Comparison of ENCODE assay signal across 17 cellular contexts in genomic region chr16:82852388-82852998, GRCh38.
A peak's percentile ranks its signal among the peaks of the same experiment; 100 is the strongest.
DNase-seq lines count a peak whose midpoint lies in the region; ATAC-seq and TF ChIP-seq lines count a peak whose summit lies in the region.
"Had no signal": no experiment of that assay in that cellular context is flagged by ENCODE, and none has a peak within 500 bp of the region (broad histone marks: within the 10 kb centered on the region; RNA-seq: fewer than 3 reads in every experiment).

No MANE protein-coding gene starts in this region.

- no peak overlapping the region for H3K4me3 ChIP-seq in heart left ventricle

- peaks cover 0 to 21% (median 7%) of the 10 kb centered on the region in 12 donors for H3K4me1 ChIP-seq in heart left ventricle

- H3K27me3 ChIP-seq in heart left ventricle = no peaks in the 10 kb centered on the region

- no peak for TF ChIP-seq POLR2A in heart left ventricle (IDR thresholded peaks at IDR 0.05)
- no peak for TF ChIP-seq POLR2A in GM18505 (IDR thresholded peaks at IDR 0.05; ENCODE audit: borderline replicate concordance, extremely low read depth, insufficient read depth, insufficient read length)

- no peaks in the 10 kb centered on the region for H3K36me3 Mint-ChIP-seq in activated T-cell treated with anti-CD3 and anti-CD28 coated beads, Interleukin-2, amount 50 U/mL, for 4 hours (ENCODE audit: insufficient read depth)
- H3K36me3 Mint-ChIP-seq: CD14-positive monocyte; CD8-positive, alpha-beta T cell had no signal

- WGBS in heart left ventricle, 4 donors = 24 to 49% (median 35%) methylated on average over 2 of the region's 2 CpGs

- TF ChIP-seq CTCF in heart left ventricle (IDR thresholded peaks at IDR 0.05) = no peak

- H3K27ac ChIP-seq in heart left ventricle = no peak overlapping the region

- H3K4me1 Mint-ChIP-seq in activated T-cell treated with anti-CD3 and anti-CD28 coated beads, Interleukin-2, amount 50 U/mL, for 4 hours (ENCODE audit: low read depth) = no peaks in the 10 kb centered on the region
- H3K4me1 Mint-ChIP-seq: CD14-positive monocyte had no signal

- DNase-seq in AG20443 (ENCODE audit: low spot score) (peak; percentile 29), astrocyte of the hippocampus (ENCODE audit: low read depth, low spot score) (peak; percentile 5), heart left ventricle (peak in 1 of 5 donors; percentile 23), myocyte (ENCODE audit: low read depth) (peak; percentile 19), MV-4-11 (lab: John Stamatoyannopoulos, UW) (no peak)
- no peak for DNase-seq in activated T-cell treated with anti-CD3 and anti-CD28 coated beads, Interleukin-2, amount 50 U/mL, for 4 hours
- DNase-seq in stimulated activated naive CD4-positive, alpha-beta T cell treated with Interleukin-2 at 50 U/mL for 16 hours (lab: John Stamatoyannopoulos, UW) = no peak
- DNase-seq: CD8-positive, alpha-beta T cell; COR-L47; DMS153; DMS79 treated with DMSO at 0.1 percent for 48 hours; EL; HCEC 1CT; HFFc6; IMR-90 had no signal

- ATAC-seq in heart left ventricle = peak; percentile 53 to 88 (median 70)
- no peak for ATAC-seq in GM18505 (IDR thresholded peaks at IDR 0.05; ENCODE audit: unreplicated experiment)
- ATAC-seq in activated T-cell treated with anti-CD3 and anti-CD28 coated beads, Interleukin-2, amount 50 U/mL, for 4 hours = no peak
- ATAC-seq: CD8-positive, alpha-beta T cell had no signal

- no peaks in the 10 kb centered on the region for H3K36me3 ChIP-seq in heart left ventricle

- H3K9me3 ChIP-seq in heart left ventricle = no peaks in the 10 kb centered on the region

- H3K4me3 Mint-ChIP-seq in activated T-cell treated with anti-CD3 and anti-CD28 coated beads, Interleukin-2, amount 50 U/mL, for 4 hours = no peak overlapping the region
- H3K4me3 Mint-ChIP-seq: CD14-positive monocyte; CD8-positive, alpha-beta T cell; HFFc6 had no signal

- peaks cover 2% of the 10 kb centered on the region for H3K27me3 Mint-ChIP-seq in activated T-cell treated with anti-CD3 and anti-CD28 coated beads, Interleukin-2, amount 50 U/mL, for 4 hours (ENCODE audit: low read depth)

- peaks cover 4% of the 10 kb centered on the region for H3K9me3 Mint-ChIP-seq in activated T-cell treated with anti-CD3 and anti-CD28 coated beads, Interleukin-2, amount 50 U/mL, for 4 hours
- H3K9me3 Mint-ChIP-seq: CD8-positive, alpha-beta T cell had no signal

- intact Hi-C loops in heart left ventricle (cut with DNase I) = no loop called here

Comparison
In these comparisons a context has a peak if more than half of its experiments do, and no peak if none do; other contexts are left out.
1. DNase-seq: peak in AG20443 (single experiment), astrocyte of the hippocampus (single experiment) and myocyte (single experiment); none in MV-4-11 (single experiment), activated T-cell treated with anti-CD3 and anti-CD28 coated beads, Interleukin-2, amount 50 U/mL, for 4 hours (single experiment) and stimulated activated naive CD4-positive, alpha-beta T cell treated with Interleukin-2 at 50 U/mL for 16 hours (single experiment).
2. ATAC-seq: peak in heart left ventricle (4 of 4); none in GM18505 (single experiment) and activated T-cell treated with anti-CD3 and anti-CD28 coated beads, Interleukin-2, amount 50 U/mL, for 4 hours (0 of 2).